In the genomic region with DNA sequence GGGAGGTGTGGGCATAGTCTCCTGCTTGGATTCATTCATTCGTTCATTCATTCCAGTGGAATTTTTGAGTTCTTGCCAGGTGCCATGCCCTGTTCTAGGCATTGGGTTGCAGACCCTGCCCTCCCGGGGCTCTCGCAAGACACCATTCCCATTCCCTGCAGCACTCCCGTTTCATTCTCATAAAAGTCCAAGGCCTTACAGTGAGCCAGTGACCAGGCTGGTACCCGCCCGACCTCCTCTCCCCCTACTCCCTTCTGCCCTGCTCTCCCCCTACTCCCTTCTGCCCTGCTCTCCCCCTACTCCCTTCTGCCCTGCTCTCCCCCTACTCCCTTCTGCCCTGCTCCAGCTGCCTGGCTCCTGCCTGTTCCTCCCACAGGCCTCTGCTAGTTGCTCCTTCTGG, we compare ENCODE assay signal across 14 cellular contexts. TPM values are rescaled to one million over a fixed set of nuclear protein-coding genes. Genes with fewer than 3 reads are reported as not detected.
DNase-seq lines count a peak whose midpoint lies in the region; ATAC-seq, FAIRE-seq and TF ChIP-seq lines count a peak whose summit lies in the region.
"Had no signal": no experiment of that assay in that cellular context is flagged by ENCODE, and none has a peak within 500 bp of the region (broad histone marks: within the 10 kb centered on the region; RNA-seq: fewer than 3 reads in every experiment).

No MANE protein-coding gene starts in this region.

- no peak overlapping the region for H3K4me3 Mint-ChIP-seq in endothelial cell (ENCODE audit: unreplicated experiment)
- H3K4me3 Mint-ChIP-seq: naive B cell had no signal

- peaks cover 9% of the 10 kb centered on the region for H3K27me3 Mint-ChIP-seq in endothelial cell (ENCODE audit: unreplicated experiment)

- H3K36me3 Mint-ChIP-seq in endothelial cell (ENCODE audit: low read depth, unreplicated experiment): no peaks in the 10 kb centered on the region
- H3K36me3 Mint-ChIP-seq: naive B cell had no signal

- H4K20me1 ChIP-seq in PC-9 (ENCODE audit: insufficient read depth): no peaks in the 10 kb centered on the region

- no peaks in the 10 kb centered on the region for H3K9me3 ChIP-seq in A549
- no peaks in the 10 kb centered on the region for H3K9me3 ChIP-seq in PC-9 (ENCODE audit: insufficient read depth, low read depth)

- H3K4me3 ChIP-seq in A549: no peak overlapping the region
- peak overlapping the region; percentile 51; the same call in 1 of the 2 replicates for H3K4me3 ChIP-seq in PC-9

- 13% methylated on average over 6 of the region's 6 CpGs for WGBS in A549 (ENCODE audit: missing lambda C conversion rate)

- no peak overlapping the region for H3K27ac Mint-ChIP-seq in endothelial cell (ENCODE audit: unreplicated experiment)
- H3K27ac Mint-ChIP-seq: naive B cell had no signal

- H3K9me3 Mint-ChIP-seq in endothelial cell (ENCODE audit: unreplicated experiment): no peaks in the 10 kb centered on the region
- H3K9me3 Mint-ChIP-seq: naive B cell had no signal

- POLR2A ChIA-PET in A549 (lab: Yijun Ruan, JAX): interaction anchor here (1.0 to 1.9 kb wide), 6 partner anchors 23 to 150 kb away, joined by 3 to 11 read pairs (median 6); a partner anchor contains a TSS
- POLR2A ChIA-PET in PC-9 (lab: Charles Lee; ENCODE audit: unreplicated experiment): interaction anchor here (0.6 to 2.1 kb wide), 7 partner anchors 15 to 157 kb away, joined by 3 to 42 read pairs (median 12); no protein-coding TSS in a partner anchor

- H3K27ac ChIP-seq in A549 (peak overlapping the region; percentile 96 to 100), PC-9 (peak overlapping the region; percentile 97)

- TF ChIP-seq EP300 in A549 (IDR thresholded peaks at IDR 0.05): no peak

- H3F3A ChIP-seq in PC-9 (ENCODE audit: insufficient read depth, low read depth): peaks cover 77% of the 10 kb centered on the region

- TF ChIP-seq RAD21 in A549 (conservative IDR thresholded peaks at IDR 0.05 in 1 of 2, IDR thresholded peaks at IDR 0.05 in 1 of 2): no peak

- intact Hi-C loops in PC-9 (cut with micrococcal nuclease; ENCODE audit: unreplicated experiment) (no loop called here), sciatic nerve (cut with DNase I) (no loop called here)

- H3K4me1 ChIP-seq in A549 (peaks cover 97% of the 10 kb centered on the region), PC-9 (replicated peaks; ENCODE audit: insufficient read depth) (peaks cover 98% of the 10 kb centered on the region)

- H2AFZ ChIP-seq in PC-9: no peak overlapping the region

- TF ChIP-seq CTCF in A549 (IDR thresholded peaks at IDR 0.05) (no peak), PC-9 (conservative IDR thresholded peaks at IDR 0.05) (no peak), endothelial cell (IDR thresholded peaks at IDR 0.05; ENCODE audit: unreplicated experiment) (no peak)

- no peaks in the 10 kb centered on the region for H3K9me2 ChIP-seq in PC-9 (ENCODE audit: insufficient read depth)

- FAIRE-seq in A549 (lab: Jason Lieb, UNC): peak; percentile 46
- FAIRE-seq: frontal cortex, RCC 7860 had no signal

- CTCF ChIA-PET in A549 (lab: Yijun Ruan, JAX): interaction anchor here (0.9 to 3.0 kb wide), 4 partner anchors 8 to 24 kb away, joined by 3 to 10 read pairs (median 4); no protein-coding TSS in a partner anchor
- CTCF ChIA-PET in PC-9 (lab: Charles Lee): interaction anchor here (1.0 kb wide), 2 partner anchors 15 to 19 kb away, joined by 3 to 4 read pairs; no protein-coding TSS in a partner anchor

- H3K4me2 ChIP-seq in A549: peak overlapping the region; percentile 63
- peak overlapping the region; percentile 77 for H3K4me2 ChIP-seq in PC-9

- H3K27me3 ChIP-seq in PC-9 (ENCODE audit: insufficient read depth, low read depth): no peaks in the 10 kb centered on the region

- DNase-seq in A549 (ENCODE audit: low read depth in 1 of 2, low spot score in 1 of 2) (peak in 1 of 2 experiments; percentile 69), PC-9 (peak; percentile 60 to 65), islet precursor cell (peak; percentile 59), sciatic nerve (ENCODE audit: low spot score) (peak; percentile 46), NOMO-1 treated with dmso at 0.1 percent for 144 hours (lab: John Stamatoyannopoulos, UW; ENCODE audit: unreplicated experiment) (no peak), SK-N-DZ (ENCODE audit: low spot score) (no peak), endothelial cell (ENCODE audit: low spot score) (no peak)
- DNase-seq: effector CD8-positive, alpha-beta T cell; naive B cell; NCI-H1105; T1000 had no signal

- H3K36me3 ChIP-seq in PC-9 (ENCODE audit: low read depth): no peaks in the 10 kb centered on the region

- peak in 1 of 2 experiments; percentile 17; a peak in 4 of 6 replicates for ATAC-seq in A549
- ATAC-seq in sciatic nerve: no peak
- ATAC-seq in GM18505 (IDR thresholded peaks at IDR 0.05; ENCODE audit: unreplicated experiment): no peak

- H3K4me1 Mint-ChIP-seq in endothelial cell (ENCODE audit: unreplicated experiment): peaks cover 41% of the 10 kb centered on the region
- H3K4me1 Mint-ChIP-seq: naive B cell had no signal

- no TSS peak for BruUV-seq in PC-9 (replicated peaks; lab: Mats Ljungman, UMichigan)

- peaks cover 8% of the 10 kb centered on the region; the same call in 1 of the 2 replicates for H3K79me2 ChIP-seq in PC-9 (ENCODE audit: low read depth)

- no peak for TF ChIP-seq POLR2A in A549 (IDR thresholded peaks at IDR 0.05; ENCODE audit: low read length)
- TF ChIP-seq POLR2A in GM18505 (IDR thresholded peaks at IDR 0.05; ENCODE audit: borderline replicate concordance, extremely low read depth, insufficient read depth, insufficient read length): no peak

TF ChIP-seq in A549, 52 proteins besides CTCF, POLR2A, EP300 and RAD21:
- TF ChIP-seq, protein P1, sequence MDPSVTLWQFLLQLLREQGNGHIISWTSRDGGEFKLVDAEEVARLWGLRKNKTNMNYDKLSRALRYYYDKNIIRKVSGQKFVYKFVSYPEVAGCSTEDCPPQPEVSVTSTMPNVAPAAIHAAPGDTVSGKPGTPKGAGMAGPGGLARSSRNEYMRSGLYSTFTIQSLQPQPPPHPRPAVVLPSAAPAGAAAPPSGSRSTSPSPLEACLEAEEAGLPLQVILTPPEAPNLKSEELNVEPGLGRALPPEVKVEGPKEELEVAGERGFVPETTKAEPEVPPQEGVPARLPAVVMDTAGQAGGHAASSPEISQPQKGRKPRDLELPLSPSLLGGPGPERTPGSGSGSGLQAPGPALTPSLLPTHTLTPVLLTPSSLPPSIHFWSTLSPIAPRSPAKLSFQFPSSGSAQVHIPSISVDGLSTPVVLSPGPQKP (IDR thresholded peaks at IDR 0.05; ENCODE audit: low read depth, low read length): no peak
- TF ChIP-seq TFCP2L1 (CRISPR knock-in tag; IDR thresholded peaks at IDR 0.05) (no peak), EHMT2 (IDR thresholded peaks at IDR 0.05; ENCODE audit: low read depth) (no peak), HOXB13 (CRISPR knock-in tag; IDR thresholded peaks at IDR 0.05; ENCODE audit: low read depth) (no peak)
- TF ChIP-seq, protein P2, sequence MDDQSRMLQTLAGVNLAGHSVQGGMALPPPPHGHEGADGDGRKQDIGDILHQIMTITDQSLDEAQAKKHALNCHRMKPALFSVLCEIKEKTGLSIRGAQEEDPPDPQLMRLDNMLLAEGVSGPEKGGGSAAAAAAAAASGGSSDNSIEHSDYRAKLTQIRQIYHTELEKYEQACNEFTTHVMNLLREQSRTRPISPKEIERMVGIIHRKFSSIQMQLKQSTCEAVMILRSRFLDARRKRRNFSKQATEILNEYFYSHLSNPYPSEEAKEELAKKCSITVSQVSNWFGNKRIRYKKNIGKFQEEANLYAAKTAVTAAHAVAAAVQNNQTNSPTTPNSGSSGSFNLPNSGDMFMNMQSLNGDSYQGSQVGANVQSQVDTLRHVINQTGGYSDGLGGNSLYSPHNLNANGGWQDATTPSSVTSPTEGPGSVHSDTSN (IDR thresholded peaks at IDR 0.05): no peak

RNA-seq across cellular contexts. Expression of a gene that starts 41.9 kb away (rescaled TPM):
- polyA plus RNA-seq in A549 (2011; rRNA removed) (36.3 and 44.1 TPM in 2 replicates), A549 (2017; fragmentation: RNase III; extraction: RNeasy Plus Mini Kit Qiagen cat#74134 plus additional on column Dnase treatment) (40.7 to 49.4 TPM (median 41.1 TPM) in 3 replicates)
- polyA plus RNA-seq in A549 (2012; cell fraction: cytosol; rRNA removed): 70.4 and 95.3 TPM in 2 replicates
- 144 and 160 TPM in 2 replicates for polyA plus RNA-seq in A549 (2012; cell fraction: nucleus; rRNA removed)
- polyA minus RNA-seq in A549 (2011; rRNA and poly(A)+ RNA removed): 48.6 and 69.1 TPM in 2 replicates
- total RNA-seq in PC-9 (2021) (147 and 221 TPM in 2 replicates), sciatic nerve (158 TPM), endothelial cell (ENCODE audit: unreplicated experiment) (46.5 TPM)
- polyA plus RNA-seq in SK-N-DZ (2014; cell fraction: cytosol; rRNA removed): 14.6 and 23.0 TPM in 2 replicates
- 13.4 and 17.3 TPM in 2 replicates for polyA plus RNA-seq in SK-N-DZ (2014; cell fraction: nucleus; rRNA removed)

Comparison
In these comparisons a context has a peak if more than half of its experiments do, and no peak if none do; other contexts are left out.
1. DNase-seq: peak in PC-9 (2 of 2), islet precursor cell (single experiment) and sciatic nerve (single experiment); none in NOMO-1 treated with dmso at 0.1 percent for 144 hours (single experiment), SK-N-DZ (single experiment) and endothelial cell (single experiment).